20 cellular contexts compared by ENCODE assay signal in genomic region chr1:162654915-162655620, GRCh38. TPM values are rescaled to one million over a fixed set of nuclear protein-coding genes. Genes with fewer than 3 reads are reported as not detected.
A peak's percentile ranks its signal among the peaks of the same experiment; 100 is the strongest.
DNase-seq lines count a peak whose midpoint lies in the region; ATAC-seq and TF ChIP-seq lines count a peak whose summit lies in the region.
"Had no signal": no experiment of that assay in that cellular context is flagged by ENCODE, and none has a peak within 500 bp of the region (broad histone marks: within the 10 kb centered on the region; RNA-seq: fewer than 3 reads in every experiment).

No MANE protein-coding gene starts in this region.

- TF ChIP-seq CTCF in A673 (conservative IDR thresholded peaks at IDR 0.05; ENCODE audit: low read depth, low read length) (no peak), CD14-positive monocyte (IDR thresholded peaks at IDR 0.05) (no peak)

- H3K36me3 Mint-ChIP-seq in CD14-positive monocyte: no peaks in the 10 kb centered on the region
- H3K36me3 Mint-ChIP-seq: CD8-positive, alpha-beta T cell had no signal

- H3K36me3 ChIP-seq in A673 (ENCODE audit: insufficient read depth, low read length, poor library complexity, severe bottlenecking) (peaks cover 27% of the 10 kb centered on the region), SK-N-MC (ENCODE audit: insufficient read depth, low read length) (peaks cover 55% of the 10 kb centered on the region), muscle layer of colon (ENCODE audit: insufficient read depth, low read length) (peaks cover 20% of the 10 kb centered on the region), stomach smooth muscle (ENCODE audit: control insufficient read depth in 2 of 2, insufficient read depth in 2 of 2, low read length in 2 of 2) (peaks cover 9 to 10% of the 10 kb centered on the region in 2 donors)
- H3K36me3 ChIP-seq: BLaER1 had no signal

- POLR2A ChIA-PET in A673 (lab: Charles Lee; ENCODE audit: low non-redundant PET): no interaction called here

- H3K4me3 ChIP-seq in A673 (ENCODE audit: low read depth, low read length, poor library complexity, severe bottlenecking): no peak overlapping the region
- no peak overlapping the region for H3K4me3 ChIP-seq in SK-N-MC
- H3K4me3 ChIP-seq in muscle layer of colon (ENCODE audit: low read depth in 1 of 2, low read length in 2 of 2): peak overlapping the region in 1 of 2 donors; percentile 39
- peak overlapping the region in 1 of 2 donors; percentile 22 for H3K4me3 ChIP-seq in stomach smooth muscle (ENCODE audit: low read length in 2 of 2)
- H3K4me3 ChIP-seq: A549, BLaER1, GM12878 had no signal

- H3K27ac Mint-ChIP-seq in CD14-positive monocyte: no peak overlapping the region
- H3K27ac Mint-ChIP-seq: CD8-positive, alpha-beta T cell had no signal

- CTCF ChIA-PET in A673 (lab: Charles Lee): no interaction called here

- H3K9ac ChIP-seq in SK-N-MC (ENCODE audit: insufficient read length) (no peak overlapping the region), muscle layer of colon (ENCODE audit: low read length) (no peak overlapping the region), stomach smooth muscle (ENCODE audit: low read length in 2 of 2) (peak overlapping the region; percentile 42 to 65)
- H3K9ac ChIP-seq: BLaER1, KMS-11 had no signal

- H3K9me3 Mint-ChIP-seq in CD14-positive monocyte: peaks cover 0 to 5% (median 2%) of the 10 kb centered on the region in 7 donors
- H3K9me3 Mint-ChIP-seq: CD8-positive, alpha-beta T cell had no signal

- DNase-seq in A673 (ENCODE audit: low spot score) (no peak), SK-N-MC (ENCODE audit: low read depth, low spot score) (no peak), hypothalamus (lab: John Stamatoyannopoulos, UW) (no peak), NCI-H1694 treated with DMSO at 0.1 percent for 48 hours (lab: John Stamatoyannopoulos, UW) (no peak), CD14-positive monocyte (ENCODE audit: low spot score) (no peak)
- DNase-seq: Calu3; CD8-positive, alpha-beta T cell; EL; NCI-H1436; NCI-H2081; NCI-H510A; NCI-H82; SIG-M5 had no signal

- no TSS peak for BruUV-seq in A673 (replicated peaks; lab: Mats Ljungman, UMichigan)

- H3K27me3 ChIP-seq in A673 (replicated peaks; ENCODE audit: insufficient read depth, low read depth, low read length, poor library complexity) (no peaks in the 10 kb centered on the region), muscle layer of colon (ENCODE audit: control insufficient read depth in 1 of 2, insufficient read depth in 2 of 2, low read length in 2 of 2) (no peaks in the 10 kb centered on the region), stomach smooth muscle (ENCODE audit: control insufficient read depth in 1 of 2, insufficient read depth in 2 of 2, low read length in 2 of 2) (no peaks in the 10 kb centered on the region)
- H3K27me3 ChIP-seq: BLaER1 had no signal

- H3K4me1 Mint-ChIP-seq in CD14-positive monocyte: no peaks in the 10 kb centered on the region

- H3K4me3 Mint-ChIP-seq in CD14-positive monocyte: no peak overlapping the region
- H3K4me3 Mint-ChIP-seq: CD8-positive, alpha-beta T cell had no signal

- intact Hi-C loops in A673 (cut with micrococcal nuclease; ENCODE audit: unreplicated experiment) (no loop called here), CD14-positive monocyte (cut with micrococcal nuclease) (no loop called here)

- peaks cover 63% of the 10 kb centered on the region for H3K4me1 ChIP-seq in A673 (ENCODE audit: insufficient read depth, low read length, poor library complexity, severe bottlenecking)
- H3K4me1 ChIP-seq in muscle layer of colon (ENCODE audit: insufficient read depth, low read length): peaks cover 43% of the 10 kb centered on the region
- peaks cover 25% of the 10 kb centered on the region for H3K4me1 ChIP-seq in stomach smooth muscle (ENCODE audit: control insufficient read depth, insufficient read depth, low read length)
- H3K4me1 ChIP-seq: A549, BLaER1 had no signal

- peaks cover 1 to 6% (median 3%) of the 10 kb centered on the region in 3 donors for H3K27me3 Mint-ChIP-seq in CD14-positive monocyte (ENCODE audit: low read depth in 3 of 3)

- H3K27ac ChIP-seq in A673 (ENCODE audit: low read depth, low read length, poor library complexity, severe bottlenecking): peak overlapping the region; percentile 81
- H3K27ac ChIP-seq in SK-N-MC: peak overlapping the region; percentile 50; the same call in 1 of the 2 replicates
- H3K27ac ChIP-seq in muscle layer of colon (ENCODE audit: low read depth, low read length): peak overlapping the region; percentile 72
- peak overlapping the region; percentile 76 for H3K27ac ChIP-seq in stomach smooth muscle (ENCODE audit: low read length)
- H3K27ac ChIP-seq: A549, BLaER1, KMS-11 had no signal

- H3K9me3 ChIP-seq in A673 (ENCODE audit: low read depth, low read length, poor library complexity, severe bottlenecking) (no peaks in the 10 kb centered on the region), SK-N-MC (ENCODE audit: low read depth, low read length) (no peaks in the 10 kb centered on the region), muscle layer of colon (ENCODE audit: low read length) (no peaks in the 10 kb centered on the region), stomach smooth muscle (ENCODE audit: control insufficient read depth in 2 of 2, low read length in 2 of 2) (no peaks in the 10 kb centered on the region)
- H3K9me3 ChIP-seq: A549, BLaER1 had no signal

- no peak for ATAC-seq in HG03354 (IDR thresholded peaks at IDR 0.05; ENCODE audit: poor library complexity, severe bottlenecking, unreplicated experiment)
- ATAC-seq: A549; CD8-positive, alpha-beta T cell; GM12878 had no signal

RNA-seq across cellular contexts. Expression of gene DDR2, which starts 22.8 kb away (rescaled TPM):
- total RNA-seq in A673 (2021): 121 and 145 TPM in 2 replicates
- not detected for polyA plus RNA-seq in CD14-positive monocyte

Comparison
In these comparisons a context has a peak if more than half of its experiments do, and no peak if none do; other contexts are left out.
1. H3K9ac ChIP-seq: peak in stomach smooth muscle (2 of 2); none in SK-N-MC (single experiment) and muscle layer of colon (single experiment).
2. Peak in every context shown above with its lines, with median percentiles within 50 percentile points of each other: H3K27ac ChIP-seq.